ENCODE assay signal across 2 cellular contexts in the genomic region with DNA sequence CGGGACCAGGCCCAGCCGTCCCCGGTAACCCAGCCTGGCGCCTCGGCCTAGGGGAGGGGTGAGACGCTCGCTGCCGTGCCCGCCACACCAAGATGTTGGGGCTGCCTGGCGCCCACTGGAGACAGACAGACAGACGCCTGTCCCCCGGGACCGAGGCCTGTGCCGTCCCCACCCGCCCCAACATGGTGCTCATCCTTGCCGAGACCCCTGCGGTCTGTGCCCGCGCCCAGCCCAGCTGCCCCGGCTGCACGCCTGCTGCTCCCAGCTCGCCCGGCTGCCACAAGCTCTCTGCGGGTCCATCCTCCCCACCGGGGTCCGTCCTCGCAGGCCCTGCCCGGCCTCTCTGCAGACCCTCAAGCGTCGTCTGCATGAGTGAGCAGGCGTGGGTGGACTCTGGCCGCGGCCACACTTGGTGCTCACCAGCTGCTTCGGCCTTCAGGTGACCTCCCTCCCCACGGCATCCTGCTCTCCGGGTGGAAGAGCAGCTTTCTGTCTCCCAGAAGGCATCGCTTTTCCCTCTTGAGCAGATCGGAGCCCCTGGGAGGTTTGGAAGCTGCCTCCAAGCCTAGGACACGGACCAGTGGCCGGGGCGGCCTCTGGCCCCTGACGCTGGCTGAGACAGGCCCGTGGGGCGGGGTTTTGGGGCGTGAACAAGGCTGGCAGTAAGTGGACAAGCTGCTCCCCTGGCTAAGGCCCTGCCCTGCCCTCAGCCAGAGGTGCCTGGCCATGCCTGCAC.
TF ChIP-seq lines count a peak whose summit lies in the region.

No MANE protein-coding gene starts in this region.

TF ChIP-seq in endothelial cell of umbilical vein, 7 proteins besides CTCF, POLR2A, EP300 and RAD21:
- TF ChIP-seq, protein P1, sequence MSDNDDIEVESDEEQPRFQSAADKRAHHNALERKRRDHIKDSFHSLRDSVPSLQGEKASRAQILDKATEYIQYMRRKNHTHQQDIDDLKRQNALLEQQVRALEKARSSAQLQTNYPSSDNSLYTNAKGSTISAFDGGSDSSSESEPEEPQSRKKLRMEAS (IDR thresholded peaks at IDR 0.05; ENCODE audit: insufficient read depth, insufficient read length), result no peak
- TF ChIP-seq JUN (IDR thresholded peaks at IDR 0.05; ENCODE audit: borderline replicate concordance, insufficient read depth, insufficient read length, low read depth) (no peak), POLR2AphosphoS5 (IDR thresholded peaks at IDR 0.05; ENCODE audit: insufficient read depth, low read depth, low read length) (no peak), MYC (IDR thresholded peaks at IDR 0.05; ENCODE audit: low read depth, low read length) (no peak), FOS (IDR thresholded peaks at IDR 0.05; ENCODE audit: borderline replicate concordance, insufficient read depth, low read length) (no peak), EZH2 (IDR thresholded peaks at IDR 0.05; ENCODE audit: borderline replicate concordance, low read depth, low read length, severe bottlenecking) (no peak), GATA2 (IDR thresholded peaks at IDR 0.05; ENCODE audit: insufficient read depth, insufficient read length, low read depth, low read length) (no peak)

TF ChIP-seq in WTC11, 78 proteins besides CTCF, POLR2A, EP300 and RAD21:
- TF ChIP-seq TEAD1 (CRISPR knock-in tag; IDR thresholded peaks at IDR 0.05) (no peak), MXD4 (CRISPR knock-in tag; IDR thresholded peaks at IDR 0.05; ENCODE audit: borderline replicate concordance) (no peak), RORB (CRISPR knock-in tag; IDR thresholded peaks at IDR 0.05) (no peak)
- TF ChIP-seq, protein P2, sequence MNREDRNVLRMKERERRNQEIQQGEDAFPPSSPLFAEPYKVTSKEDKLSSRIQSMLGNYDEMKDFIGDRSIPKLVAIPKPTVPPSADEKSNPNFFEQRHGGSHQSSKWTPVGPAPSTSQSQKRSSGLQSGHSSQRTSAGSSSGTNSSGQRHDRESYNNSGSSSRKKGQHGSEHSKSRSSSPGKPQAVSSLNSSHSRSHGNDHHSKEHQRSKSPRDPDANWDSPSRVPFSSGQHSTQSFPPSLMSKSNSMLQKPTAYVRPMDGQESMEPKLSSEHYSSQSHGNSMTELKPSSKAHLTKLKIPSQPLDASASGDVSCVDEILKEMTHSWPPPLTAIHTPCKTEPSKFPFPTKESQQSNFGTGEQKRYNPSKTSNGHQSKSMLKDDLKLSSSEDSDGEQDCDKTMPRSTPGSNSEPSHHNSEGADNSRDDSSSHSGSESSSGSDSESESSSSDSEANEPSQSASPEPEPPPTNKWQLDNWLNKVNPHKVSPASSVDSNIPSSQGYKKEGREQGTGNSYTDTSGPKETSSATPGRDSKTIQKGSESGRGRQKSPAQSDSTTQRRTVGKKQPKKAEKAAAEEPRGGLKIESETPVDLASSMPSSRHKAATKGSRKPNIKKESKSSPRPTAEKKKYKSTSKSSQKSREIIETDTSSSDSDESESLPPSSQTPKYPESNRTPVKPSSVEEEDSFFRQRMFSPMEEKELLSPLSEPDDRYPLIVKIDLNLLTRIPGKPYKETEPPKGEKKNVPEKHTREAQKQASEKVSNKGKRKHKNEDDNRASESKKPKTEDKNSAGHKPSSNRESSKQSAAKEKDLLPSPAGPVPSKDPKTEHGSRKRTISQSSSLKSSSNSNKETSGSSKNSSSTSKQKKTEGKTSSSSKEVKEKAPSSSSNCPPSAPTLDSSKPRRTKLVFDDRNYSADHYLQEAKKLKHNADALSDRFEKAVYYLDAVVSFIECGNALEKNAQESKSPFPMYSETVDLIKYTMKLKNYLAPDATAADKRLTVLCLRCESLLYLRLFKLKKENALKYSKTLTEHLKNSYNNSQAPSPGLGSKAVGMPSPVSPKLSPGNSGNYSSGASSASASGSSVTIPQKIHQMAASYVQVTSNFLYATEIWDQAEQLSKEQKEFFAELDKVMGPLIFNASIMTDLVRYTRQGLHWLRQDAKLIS (CRISPR knock-in tag; IDR thresholded peaks at IDR 0.05; ENCODE audit: borderline replicate concordance), result no peak
- TF ChIP-seq, protein P3, sequence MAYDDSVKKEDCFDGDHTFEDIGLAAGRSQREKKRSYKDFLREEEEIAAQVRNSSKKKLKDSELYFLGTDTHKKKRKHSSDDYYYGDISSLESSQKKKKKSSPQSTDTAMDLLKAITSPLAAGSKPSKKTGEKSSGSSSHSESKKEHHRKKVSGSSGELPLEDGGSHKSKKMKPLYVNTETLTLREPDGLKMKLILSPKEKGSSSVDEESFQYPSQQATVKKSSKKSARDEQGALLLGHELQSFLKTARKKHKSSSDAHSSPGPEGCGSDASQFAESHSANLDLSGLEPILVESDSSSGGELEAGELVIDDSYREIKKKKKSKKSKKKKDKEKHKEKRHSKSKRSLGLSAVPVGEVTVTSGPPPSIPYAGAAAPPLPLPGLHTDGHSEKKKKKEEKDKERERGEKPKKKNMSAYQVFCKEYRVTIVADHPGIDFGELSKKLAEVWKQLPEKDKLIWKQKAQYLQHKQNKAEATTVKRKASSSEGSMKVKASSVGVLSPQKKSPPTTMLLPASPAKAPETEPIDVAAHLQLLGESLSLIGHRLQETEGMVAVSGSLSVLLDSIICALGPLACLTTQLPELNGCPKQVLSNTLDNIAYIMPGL (CRISPR knock-in tag; IDR thresholded peaks at IDR 0.05), result no peak
